ENCODE assay signal across 2 cellular contexts in the genomic region with DNA sequence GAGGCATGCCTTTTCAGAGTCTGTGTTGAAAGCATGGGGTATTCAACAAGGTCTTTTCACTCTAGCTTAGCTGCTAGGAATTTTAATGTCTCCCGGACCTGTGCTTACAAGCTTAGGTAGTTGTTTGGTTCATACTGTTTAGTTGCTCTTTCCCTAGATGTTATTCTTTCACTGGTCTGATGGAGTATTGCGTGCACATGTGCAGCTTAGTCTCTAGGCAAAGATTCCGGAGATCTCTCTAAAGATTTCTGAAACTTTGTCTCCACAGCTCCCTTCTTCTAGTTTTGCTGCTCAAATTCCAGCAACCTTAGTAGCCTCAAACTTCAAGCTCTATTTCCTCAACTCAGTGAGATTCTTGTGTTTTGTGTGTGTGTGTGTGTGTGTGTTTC.
TF ChIP-seq lines count a peak whose summit lies in the region.

No MANE protein-coding gene starts in this region.

TF ChIP-seq in liver, 16 proteins besides CTCF, POLR2A, EP300 and RAD21 (continued from another document):
- TF ChIP-seq, protein P1, sequence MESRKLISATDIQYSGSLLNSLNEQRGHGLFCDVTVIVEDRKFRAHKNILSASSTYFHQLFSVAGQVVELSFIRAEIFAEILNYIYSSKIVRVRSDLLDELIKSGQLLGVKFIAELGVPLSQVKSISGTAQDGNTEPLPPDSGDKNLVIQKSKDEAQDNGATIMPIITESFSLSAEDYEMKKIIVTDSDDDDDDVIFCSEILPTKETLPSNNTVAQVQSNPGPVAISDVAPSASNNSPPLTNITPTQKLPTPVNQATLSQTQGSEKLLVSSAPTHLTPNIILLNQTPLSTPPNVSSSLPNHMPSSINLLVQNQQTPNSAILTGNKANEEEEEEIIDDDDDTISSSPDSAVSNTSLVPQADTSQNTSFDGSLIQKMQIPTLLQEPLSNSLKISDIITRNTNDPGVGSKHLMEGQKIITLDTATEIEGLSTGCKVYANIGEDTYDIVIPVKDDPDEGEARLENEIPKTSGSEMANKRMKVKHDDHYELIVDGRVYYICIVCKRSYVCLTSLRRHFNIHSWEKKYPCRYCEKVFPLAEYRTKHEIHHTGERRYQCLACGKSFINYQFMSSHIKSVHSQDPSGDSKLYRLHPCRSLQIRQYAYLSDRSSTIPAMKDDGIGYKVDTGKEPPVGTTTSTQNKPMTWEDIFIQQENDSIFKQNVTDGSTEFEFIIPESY (IDR thresholded peaks at IDR 0.05), result no peak
- TF ChIP-seq FOXA1 (IDR thresholded peaks at IDR 0.05), result no peak
- no peak for TF ChIP-seq SP1 (IDR thresholded peaks at IDR 0.05)
- no peak for TF ChIP-seq REST (IDR thresholded peaks at IDR 0.05)
- TF ChIP-seq ATF3 (IDR thresholded peaks at IDR 0.05), result no peak
- no peak for TF ChIP-seq GABPA (IDR thresholded peaks at IDR 0.05 in 1 of 2, conservative IDR thresholded peaks at IDR 0.05 in 1 of 2)
- TF ChIP-seq FOXA2 (IDR thresholded peaks at IDR 0.05), result no peak
- no peak for TF ChIP-seq RXRA (IDR thresholded peaks at IDR 0.05)
- no peak for TF ChIP-seq YY1 (IDR thresholded peaks at IDR 0.05)
- no peak for TF ChIP-seq EGR1 (IDR thresholded peaks at IDR 0.05; ENCODE audit: low read depth in 2 of 2)

TF ChIP-seq in HepG2, 621 proteins besides CTCF, POLR2A, EP300 and RAD21 (continued from another document):
- TF ChIP-seq ZNF672 (CRISPR knock-in tag; IDR thresholded peaks at IDR 0.05) (no peak), DNMT3B (CRISPR knock-in tag; conservative IDR thresholded peaks at IDR 0.05) (no peak), SIN3A (IDR thresholded peaks at IDR 0.05; ENCODE audit: borderline replicate concordance, low read depth, low read length) (no peak), TAF1 (CRISPR knock-in tag; IDR thresholded peaks at IDR 0.05) (no peak), RARA (CRISPR knock-in tag; IDR thresholded peaks at IDR 0.05) (no peak), ZNF30 (CRISPR knock-in tag; IDR thresholded peaks at IDR 0.05) (no peak)
